Comparison of ENCODE assay signal across 7 cellular contexts in the genomic region with DNA sequence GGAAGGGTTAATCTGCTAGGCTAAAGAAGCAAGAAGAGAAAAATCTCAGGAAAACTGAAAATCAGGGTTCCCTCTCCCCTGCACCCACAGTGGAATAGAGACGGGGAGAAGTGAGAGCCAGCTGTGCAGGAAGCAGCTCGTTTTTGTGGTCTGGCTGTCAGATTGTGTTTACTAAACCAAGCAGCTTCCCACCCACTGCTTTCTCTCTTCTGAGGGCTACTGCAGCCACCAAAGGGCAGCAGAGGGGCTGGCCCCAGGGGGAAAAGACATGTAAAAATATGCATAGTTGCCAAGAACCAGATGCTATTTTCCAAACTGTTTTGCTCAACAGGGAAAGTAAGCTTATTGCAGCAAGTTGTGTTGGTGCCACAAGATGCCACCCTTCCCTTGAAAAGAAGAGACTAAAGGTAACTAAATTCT.
A peak's percentile ranks its signal among the peaks of the same experiment; 100 is the strongest.
DNase-seq lines count a peak whose midpoint lies in the region; ATAC-seq and TF ChIP-seq lines count a peak whose summit lies in the region.

No MANE protein-coding gene starts in this region.

- no peaks in the 10 kb centered on the region for H3K36me3 Mint-ChIP-seq in Caco-2 (ENCODE audit: insufficient read depth, unreplicated experiment)

- 0% methylated on average over 2 of the region's 2 CpGs for WGBS in mesenchymal stem cell

- CTCF ChIA-PET in Caco-2 (lab: Charles Lee): interaction anchor here (1.0 kb wide), 1 partner anchor 14 kb away, joined by 5 read pairs; no protein-coding TSS in a partner anchor

- H3K27me3 Mint-ChIP-seq in Caco-2 (ENCODE audit: insufficient read depth, unreplicated experiment): peaks cover 13% of the 10 kb centered on the region

- no peak overlapping the region for H2BK15ac ChIP-seq in mesenchymal stem cell (ENCODE audit: low read depth, poor library complexity, severe bottlenecking)

- no peaks in the 10 kb centered on the region for H3K4me1 Mint-ChIP-seq in Caco-2 (ENCODE audit: low read depth, unreplicated experiment)

- H3K4ac ChIP-seq in mesenchymal stem cell (ENCODE audit: low read depth in 1 of 2, low read length in 2 of 2): no peak overlapping the region

- no peak overlapping the region for H3K9ac ChIP-seq in mesenchymal stem cell (ENCODE audit: low read length)

- POLR2A ChIA-PET in Caco-2 (lab: Charles Lee): no interaction called here

- H3K4me3 Mint-ChIP-seq in Caco-2 (ENCODE audit: unreplicated experiment): no peak overlapping the region

- no peak overlapping the region for H2AK5ac ChIP-seq in mesenchymal stem cell (ENCODE audit: low read length, severe bottlenecking)

- TF ChIP-seq CTCF in HFF-Myc (IDR thresholded peaks at IDR 0.05; ENCODE audit: low read depth, low read length, missing control alignments) (peak; percentile 35), Caco-2 (IDR thresholded peaks at IDR 0.05; ENCODE audit: insufficient read depth in 1 of 2, low read depth in 1 of 2, low read length in 1 of 2, severe bottlenecking in 1 of 2, unreplicated experiment in 1 of 2) (no peak)

- DNase-seq in HFF-Myc (ENCODE audit: extremely low read depth, low read depth): peak; percentile 82
- peak; percentile 51 for DNase-seq in NCI-H2227 treated with DMSO at 0.1 percent for 48 hours (lab: John Stamatoyannopoulos, UW)
- peak; percentile 82 for DNase-seq in mesenchymal stem cell
- no peak for DNase-seq in left colon
- DNase-seq in ACHN: no peak
- no peak for DNase-seq in Caco-2

- H4K91ac ChIP-seq in mesenchymal stem cell (ENCODE audit: low read length): no peak overlapping the region

- no peak overlapping the region for H3K27ac ChIP-seq in mesenchymal stem cell (ENCODE audit: low read length, poor library complexity, severe bottlenecking)

- no TSS peak for BruUV-seq in Caco-2 (replicated peaks; lab: Mats Ljungman, UMichigan)

- no peak overlapping the region for H3K27ac Mint-ChIP-seq in Caco-2 (ENCODE audit: unreplicated experiment)

- H3K18ac ChIP-seq in mesenchymal stem cell (ENCODE audit: low read depth in 1 of 2, low read length in 2 of 2): no peak overlapping the region

- ATAC-seq in GM18858 (IDR thresholded peaks at IDR 0.05; ENCODE audit: unreplicated experiment) (peak; percentile 93), left colon (no peak)

- no peaks in the 10 kb centered on the region for H3K79me1 ChIP-seq in mesenchymal stem cell (replicated peaks; ENCODE audit: low read length, poor library complexity, severe bottlenecking)

- H2BK12ac ChIP-seq in mesenchymal stem cell (ENCODE audit: low read length in 2 of 2): no peak overlapping the region

- no peak overlapping the region for H2AFZ ChIP-seq in mesenchymal stem cell (ENCODE audit: low read depth, low read length)

- no peak overlapping the region for H3K4me2 ChIP-seq in mesenchymal stem cell (ENCODE audit: low read length, poor library complexity, severe bottlenecking)

- in situ Hi-C loops in ACHN (cut with HindIII; ENCODE audit: low pct_ligation_motif_present, low pct_unique_long_range_greater_than_20kb, low sequenced_read_pairs): no loop called here

- H3K4me1 ChIP-seq in mesenchymal stem cell (ENCODE audit: control insufficient read depth, insufficient read depth, low read depth, low read length) (peaks cover 2% of the 10 kb centered on the region), Caco-2 (no peaks in the 10 kb centered on the region; the same call in 1 of the 2 replicates)

- H3K9me3 ChIP-seq in mesenchymal stem cell (ENCODE audit: control insufficient read depth, low read length) (no peaks in the 10 kb centered on the region), Caco-2 (no peaks in the 10 kb centered on the region)

- no peak overlapping the region for H4K8ac ChIP-seq in mesenchymal stem cell (ENCODE audit: low read length)

- no peaks in the 10 kb centered on the region for H3K27me3 ChIP-seq in mesenchymal stem cell (ENCODE audit: control insufficient read depth in 1 of 2, insufficient read depth in 1 of 2, low read length in 2 of 2)
- H3K27me3 ChIP-seq in Caco-2 (replicated peaks; ENCODE audit: control insufficient read depth, insufficient read depth, low read length): no peaks in the 10 kb centered on the region

- H3K14ac ChIP-seq in mesenchymal stem cell (ENCODE audit: low read length in 2 of 2): no peak overlapping the region

- H2BK120ac ChIP-seq in mesenchymal stem cell (ENCODE audit: low read depth, low read length): no peak overlapping the region

- no peak overlapping the region for H3K23ac ChIP-seq in mesenchymal stem cell (ENCODE audit: low read length in 2 of 2)

- intact Hi-C loops in left colon (cut with DNase I, micrococcal nuclease): no loop called here
- intact Hi-C loops in Caco-2 (cut with micrococcal nuclease; ENCODE audit: unreplicated experiment): no loop called here

- H3K36me3 ChIP-seq in mesenchymal stem cell (ENCODE audit: control insufficient read depth in 1 of 2, insufficient read depth in 2 of 2, low read depth in 1 of 2, low read length in 2 of 2) (no peaks in the 10 kb centered on the region), Caco-2 (ENCODE audit: control insufficient read depth, insufficient read depth, low read length) (no peaks in the 10 kb centered on the region)

- H3K9me3 Mint-ChIP-seq in Caco-2 (ENCODE audit: unreplicated experiment): no peaks in the 10 kb centered on the region

- H2BK5ac ChIP-seq in mesenchymal stem cell (ENCODE audit: low read depth, low read length, poor library complexity, severe bottlenecking): no peak overlapping the region

- no peak overlapping the region for H3K4me3 ChIP-seq in HFF-Myc (replicated peaks; ENCODE audit: low read depth, low read length)
- no peak overlapping the region for H3K4me3 ChIP-seq in mesenchymal stem cell (ENCODE audit: insufficient read depth in 1 of 2, low read depth in 1 of 2, low read length in 2 of 2)
- H3K4me3 ChIP-seq in Caco-2 (ENCODE audit: low read depth, low read length): no peak overlapping the region

Comparison
In these comparisons a context has a peak if more than half of its experiments do, and no peak if none do; other contexts are left out.
1. DNase-seq: peak in HFF-Myc (single experiment), NCI-H2227 treated with DMSO at 0.1 percent for 48 hours (single experiment) and mesenchymal stem cell (single experiment); none in left colon (0 of 2), ACHN (single experiment) and Caco-2 (0 of 2).